Comparison of ENCODE assay signal across 29 cellular contexts in genomic region chr2:9639740-9640337, GRCh38. TPM values are rescaled to one million over a fixed set of nuclear protein-coding genes. Genes with fewer than 3 reads are reported as not detected.
DNase-seq lines count a peak whose midpoint lies in the region; ATAC-seq and TF ChIP-seq lines count a peak whose summit lies in the region.
"Had no signal": no experiment of that assay in that cellular context is flagged by ENCODE, and none has a peak within 500 bp of the region (broad histone marks: within the 10 kb centered on the region; RNA-seq: fewer than 3 reads in every experiment).

No MANE protein-coding gene starts in this region.

- POLR2A ChIA-PET in MCF 10A (lab: Yijun Ruan, JAX) = interaction anchor here (0.6 to 3.7 kb wide), 5 partner anchors 10 to 197 kb away, joined by 3 to 28 read pairs (median 5); partner anchors contain the start of genes ADAM17 and YWHAQ

- H3K23ac ChIP-seq in mesenchymal stem cell (ENCODE audit: low read length in 2 of 2) = peak overlapping the region in 1 of 2 experiments; percentile 14

- intact Hi-C loops in MCF 10A (cut with micrococcal nuclease) (loop anchor here (2.0 kb wide), 1 partner anchor 15 kb away; no protein-coding TSS in a partner anchor), mammary epithelial cell (cut with micrococcal nuclease) (no loop called here)

- in situ Hi-C loops in mammary epithelial cell (cut with MboI; ENCODE audit: low sequenced_read_pairs in 2 of 2) = loop anchor here in 1 of 2 donors (10.0 kb wide), 1 partner anchor 115 kb away; no protein-coding TSS in a partner anchor
- in situ Hi-C loops in GM13977 (cut with MboI; ENCODE audit: low pct_unique_long_range_greater_than_20kb, low sequenced_read_pairs, unreplicated experiment) = no loop called here

- H4K91ac ChIP-seq in mesenchymal stem cell (ENCODE audit: low read length) = peak overlapping the region; percentile 28

- H3K4me1 ChIP-seq in mammary epithelial cell (ENCODE audit: insufficient read depth, low read length) (peaks cover 51% of the 10 kb centered on the region), mesenchymal stem cell (ENCODE audit: control insufficient read depth, insufficient read depth, low read depth, low read length) (peaks cover 20% of the 10 kb centered on the region)
- H3K4me1 ChIP-seq: breast epithelium had no signal

- 100% methylated on average over 11 of the region's 11 CpGs for WGBS in mammary epithelial cell (ENCODE audit: low coverage, missing lambda C conversion rate)
- 90% methylated on average over 11 of the region's 11 CpGs for WGBS in mesenchymal stem cell

- dilution Hi-C loops in mammary epithelial cell (cut with HindIII; ENCODE audit: low sequenced_read_pairs) = no loop called here

- H3K4me3 Mint-ChIP-seq in MCF 10A (ENCODE audit: unreplicated experiment) = peak overlapping the region; percentile 57
- H3K4me3 Mint-ChIP-seq: activated CD8-positive, alpha-beta T cell treated with anti-CD3 and anti-CD28 coated beads, Interleukin-2, amount 10 ng/mL, durations not matched to agents 7 days and 5 days; activated naive CD8-positive, alpha-beta T cell; CD8-positive, alpha-beta T cell; natural killer cell had no signal

- H3K27ac ChIP-seq in mammary epithelial cell (ENCODE audit: insufficient read depth, low read depth, low read length) (no peak overlapping the region), caudate nucleus (ENCODE audit: low read depth, low read length) (peak overlapping the region; percentile 97), mesenchymal stem cell (ENCODE audit: low read length, poor library complexity, severe bottlenecking) (no peak overlapping the region), temporal lobe (ENCODE audit: low read depth, low read length) (peak overlapping the region; percentile 98)

- H3K36me3 Mint-ChIP-seq in MCF 10A (ENCODE audit: insufficient read depth, unreplicated experiment) = no peaks in the 10 kb centered on the region
- H3K36me3 Mint-ChIP-seq: activated naive CD8-positive, alpha-beta T cell; CD8-positive, alpha-beta T cell; natural killer cell had no signal

- no peaks in the 10 kb centered on the region for H4K20me1 ChIP-seq in mammary epithelial cell (ENCODE audit: insufficient read depth, low read length)

- H3K4me3 ChIP-seq in mammary epithelial cell (replicated peaks in 1 of 3; ENCODE audit: insufficient read depth in 1 of 3, low read depth in 2 of 3, low read length in 3 of 3) (no peak overlapping the region), mesenchymal stem cell (ENCODE audit: insufficient read depth in 1 of 2, low read depth in 1 of 2, low read length in 2 of 2) (no peak overlapping the region)
- H3K4me3 ChIP-seq: breast epithelium, GM12878, HAP-1, testis had no signal

- H4K8ac ChIP-seq in mesenchymal stem cell (ENCODE audit: low read length) = peak overlapping the region; percentile 67

- peak overlapping the region; percentile 16 to 81 for H3K4ac ChIP-seq in mesenchymal stem cell (ENCODE audit: low read depth in 1 of 2, low read length in 2 of 2)

- no peak overlapping the region for H3K4me2 ChIP-seq in mammary epithelial cell (ENCODE audit: insufficient read depth, low read depth, low read length)
- no peak overlapping the region for H3K4me2 ChIP-seq in mesenchymal stem cell (ENCODE audit: low read length, poor library complexity, severe bottlenecking)

- no peak overlapping the region for H2BK5ac ChIP-seq in mesenchymal stem cell (ENCODE audit: low read depth, low read length, poor library complexity, severe bottlenecking)

- peak overlapping the region; percentile 14 to 99 for H2BK12ac ChIP-seq in mesenchymal stem cell (ENCODE audit: low read length in 2 of 2)

- no peaks in the 10 kb centered on the region for H3K79me1 ChIP-seq in mesenchymal stem cell (replicated peaks; ENCODE audit: low read length, poor library complexity, severe bottlenecking)

- no peak overlapping the region for H3K9ac ChIP-seq in mammary epithelial cell (ENCODE audit: insufficient read depth, low read length)
- H3K9ac ChIP-seq in mesenchymal stem cell (ENCODE audit: low read length) = peak overlapping the region; percentile 73

- BruUV-seq in MCF 10A (replicated peaks; lab: Mats Ljungman, UMichigan) = no TSS peak
- BruUV-seq in mammary epithelial cell (replicated peaks; lab: Mats Ljungman, UMichigan) = no TSS peak

- CTCF ChIA-PET in MCF 10A (lab: Yijun Ruan, JAX) (interaction anchor here (0.5 to 0.6 kb wide), 2 partner anchors 496 to 735 kb away, joined by 3 read pairs; no protein-coding TSS in a partner anchor), mammary epithelial cell (lab: Charles Lee; ENCODE audit: low non-redundant PET) (no interaction called here)

- peak overlapping the region; percentile 76 for H3K27ac Mint-ChIP-seq in MCF 10A (ENCODE audit: low read depth, unreplicated experiment)
- H3K27ac Mint-ChIP-seq: activated CD8-positive, alpha-beta T cell treated with anti-CD3 and anti-CD28 coated beads, Interleukin-2, amount 10 ng/mL, durations not matched to agents 7 days and 5 days; activated naive CD8-positive, alpha-beta T cell; CD8-positive, alpha-beta T cell; natural killer cell had no signal

- no peak overlapping the region for H2BK15ac ChIP-seq in mesenchymal stem cell (ENCODE audit: low read depth, poor library complexity, severe bottlenecking)

- H3K9me3 Mint-ChIP-seq in MCF 10A (ENCODE audit: unreplicated experiment) = no peaks in the 10 kb centered on the region
- H3K9me3 Mint-ChIP-seq: CD8-positive, alpha-beta T cell; natural killer cell had no signal

- H2AK5ac ChIP-seq in mesenchymal stem cell (ENCODE audit: low read length, severe bottlenecking) = no peak overlapping the region

- H3K18ac ChIP-seq in mesenchymal stem cell (ENCODE audit: low read depth in 1 of 2, low read length in 2 of 2) = peak overlapping the region; percentile 92 to 93

- H3K9me3 ChIP-seq in mammary epithelial cell (replicated peaks; ENCODE audit: insufficient read depth, low read length) = no peaks in the 10 kb centered on the region
- no peaks in the 10 kb centered on the region for H3K9me3 ChIP-seq in mesenchymal stem cell (ENCODE audit: control insufficient read depth, low read length)
- H3K9me3 ChIP-seq: breast epithelium, HAP-1, testis had no signal

- no peaks in the 10 kb centered on the region for H3K36me3 ChIP-seq in mammary epithelial cell (ENCODE audit: insufficient read depth, low read length)
- no peaks in the 10 kb centered on the region for H3K36me3 ChIP-seq in mesenchymal stem cell (ENCODE audit: control insufficient read depth in 1 of 2, insufficient read depth in 2 of 2, low read depth in 1 of 2, low read length in 2 of 2)
- H3K36me3 ChIP-seq: breast epithelium, HAP-1 had no signal

- peaks cover 50% of the 10 kb centered on the region for H3K4me1 Mint-ChIP-seq in MCF 10A (ENCODE audit: insufficient read depth, unreplicated experiment)

- H3K27me3 ChIP-seq in mammary epithelial cell (ENCODE audit: insufficient read depth, low read length) = no peaks in the 10 kb centered on the region
- H3K27me3 ChIP-seq in mesenchymal stem cell (ENCODE audit: control insufficient read depth in 1 of 2, insufficient read depth in 1 of 2, low read length in 2 of 2) = no peaks in the 10 kb centered on the region
- H3K27me3 ChIP-seq: breast epithelium, testis had no signal

- DNase-seq in MCF 10A (ENCODE audit: unreplicated experiment) (no peak), mammary epithelial cell (no peak), caudate nucleus (lab: John Stamatoyannopoulos, UW) (no peak), mesenchymal stem cell (no peak), GM13977 (ENCODE audit: low spot score) (no peak), germinal center (ENCODE audit: low spot score) (no peak)
- DNase-seq: activated CD4-positive, alpha-beta T cell treated with anti-CD3 and anti-CD28 coated beads for 4 hours; activated CD8-positive, alpha-beta T cell treated with anti-CD3 and anti-CD28 coated beads, Interleukin-2, amount 10 ng/mL, durations not matched to agents 7 days and 5 days; activated T-cell treated with anti-CD3 and anti-CD28 coated beads for 4 hours; AML-193; CD8-positive, alpha-beta T cell; DMS 273 treated with DMSO at 0.1 percent for 48 hours; effector CD4-positive, alpha-beta T cell; Karpas-422; natural killer cell; NCI-H1436 treated with DMSO at 0.1 percent for 48 hours; NCI-H2081 treated with DMSO at 0.1 percent for 48 hours; NCI-H226; NCI-H748 treated with DMSO at 0.1 percent for 48 hours; small intestine; stimulated activated naive CD4-positive, alpha-beta T cell; T-helper 9 cell; testis had no signal

- H3K79me2 ChIP-seq in mammary epithelial cell (ENCODE audit: insufficient read depth, low read length) = no peaks in the 10 kb centered on the region

- ATAC-seq in esophagus mucosa = no peak
- ATAC-seq: activated CD8-positive, alpha-beta T cell treated with anti-CD3 and anti-CD28 coated beads, Interleukin-2, amount 10 ng/mL, durations not matched to agents 7 days and 5 days; CD8-positive, alpha-beta T cell; GM12878; natural killer cell had no signal

- H3K14ac ChIP-seq in mesenchymal stem cell (ENCODE audit: low read length in 2 of 2) = peak overlapping the region in 1 of 2 experiments; percentile 93

- TF ChIP-seq CTCF in MCF 10A (IDR thresholded peaks at IDR 0.05; ENCODE audit: unreplicated experiment) = no peak
- no peak for TF ChIP-seq CTCF in mammary epithelial cell (conservative IDR thresholded peaks at IDR 0.05 in 1 of 2, IDR thresholded peaks at IDR 0.05 in 1 of 2; ENCODE audit: extremely low read depth in 1 of 2, insufficient read depth in 1 of 2, low read depth in 1 of 2, low read length in 2 of 2)
- TF ChIP-seq CTCF in GM13977 (IDR thresholded peaks at IDR 0.05; ENCODE audit: extremely low read depth, insufficient read depth, missing control alignments) = no peak

- no peak overlapping the region for H2AFZ ChIP-seq in mammary epithelial cell (ENCODE audit: low read depth, low read length)
- no peak overlapping the region for H2AFZ ChIP-seq in mesenchymal stem cell (ENCODE audit: low read depth, low read length)

- H3K27me3 Mint-ChIP-seq in MCF 10A (ENCODE audit: insufficient read depth, unreplicated experiment) = no peaks in the 10 kb centered on the region
- H3K27me3 Mint-ChIP-seq: activated naive CD8-positive, alpha-beta T cell had no signal

- H2BK120ac ChIP-seq in mesenchymal stem cell (ENCODE audit: low read depth, low read length) = peak overlapping the region; percentile 36

RNA-seq across cellular contexts. Expression of gene YWHAQ, which starts 9.0 kb away (rescaled TPM):
- 239 TPM in 2 replicates for total RNA-seq in MCF 10A (2022)
- total RNA-seq in mammary epithelial cell = 100 to 1,000 TPM; 326 to 442 TPM
- 411 TPM for polyA plus RNA-seq in mammary epithelial cell
- 469 TPM for polyA minus RNA-seq in mammary epithelial cell
- polyA plus RNA-seq in mesenchymal stem cell (2013, experiment 1 of 2) = 317 TPM
- 324 TPM for polyA plus RNA-seq in mesenchymal stem cell (2013, experiment 2 of 2)
- total RNA-seq in temporal lobe = 517 TPM
- total RNA-seq in esophagus mucosa = 392 TPM

Comparison
In these comparisons a context has a peak if more than half of its experiments do, and no peak if none do; other contexts are left out.
1. H3K27ac ChIP-seq: peak in caudate nucleus (single experiment) and temporal lobe (single experiment); none in mammary epithelial cell (single experiment) and mesenchymal stem cell (single experiment).